ENCODE assay signal across 8 cellular contexts in genomic region chr6:151379933-151380847, GRCh38. TPM values are rescaled to one million over a fixed set of nuclear protein-coding genes. Genes with fewer than 3 reads are reported as not detected.
A peak's percentile ranks its signal among the peaks of the same experiment; 100 is the strongest.
DNase-seq lines count a peak whose midpoint lies in the region; ATAC-seq and TF ChIP-seq lines count a peak whose summit lies in the region.

No MANE protein-coding gene starts in this region.

- TF ChIP-seq POLR2A in transverse colon (IDR thresholded peaks at IDR 0.05), result no peak

- H3K9me3 ChIP-seq in SK-N-MC (ENCODE audit: low read depth, low read length) (no peaks in the 10 kb centered on the region), right atrium auricular region (no peaks in the 10 kb centered on the region), transverse colon (no peaks in the 10 kb centered on the region)

- no peak for TF ChIP-seq EP300 in transverse colon (IDR thresholded peaks at IDR 0.05; ENCODE audit: low read depth)

- intact Hi-C loops in transverse colon (cut with DNase I; ENCODE audit: low total_unique reads), result no loop called here

- ATAC-seq in GM19023 (IDR thresholded peaks at IDR 0.05; ENCODE audit: unreplicated experiment) (peak; percentile 63), HG02763 (IDR thresholded peaks at IDR 0.05; ENCODE audit: unreplicated experiment) (peak; percentile 63)

- 77 to 82% methylated on average over 6 to 14 of the region's 14 CpGs for WGBS in transverse colon (ENCODE audit: low coverage in 1 of 2), 2 donors

- H3K9ac ChIP-seq in SK-N-MC (ENCODE audit: insufficient read length), result no peak overlapping the region

- H3K4me1 ChIP-seq in right atrium auricular region (peaks cover 0 to 10% of the 10 kb centered on the region in 2 donors), transverse colon (peaks cover 4 to 12% (median 5%) of the 10 kb centered on the region in 4 donors)

- H3K27me3 ChIP-seq in right atrium auricular region, result no peaks in the 10 kb centered on the region
- H3K27me3 ChIP-seq in transverse colon, result no peaks in the 10 kb centered on the region

- H3K27ac ChIP-seq in SK-N-MC (peak overlapping the region; percentile 7; the same call in 1 of the 2 replicates), right atrium auricular region (peak overlapping the region; percentile 4 to 17), transverse colon (peak overlapping the region; percentile 28 to 64 (median 50))

- in situ Hi-C loops in transverse colon (cut with MboI; ENCODE audit: low pct_ligation_motif_present in 1 of 4, low pct_unique_long_range_greater_than_20kb in 1 of 4, low sequenced_read_pairs in 3 of 4), result no loop called here

- H3K36me3 ChIP-seq in SK-N-MC (ENCODE audit: insufficient read depth, low read length) (peaks cover 9% of the 10 kb centered on the region), right atrium auricular region (no peaks in the 10 kb centered on the region), transverse colon (no peaks in the 10 kb centered on the region)

- DNase-seq in SK-N-MC (ENCODE audit: low read depth, low spot score) (no peak), right atrium auricular region (ENCODE audit: low spot score) (no peak), transverse colon (no peak), NCI-H1417 (lab: John Stamatoyannopoulos, UW) (no peak), SHP77 (lab: John Stamatoyannopoulos, UW) (no peak), HuH-7 (ENCODE audit: low spot score) (no peak)

- TF ChIP-seq CTCF in right atrium auricular region (IDR thresholded peaks at IDR 0.05), result no peak
- no peak for TF ChIP-seq CTCF in transverse colon (IDR thresholded peaks at IDR 0.05)

- H3K4me3 ChIP-seq in SK-N-MC (no peak overlapping the region), right atrium auricular region (no peak overlapping the region), transverse colon (peak overlapping the region in 2 of 4 donors; percentile 4 to 21)

RNA-seq across cellular contexts. Expression of gene ZBTB2, which starts 11.2 kb away (rescaled TPM):
- 1 to 10 TPM; 4.8 to 7.9 TPM for total RNA-seq in right atrium auricular region
- 1 to 10 TPM; 2.4 to 9.6 (median 7.6) TPM for total RNA-seq in transverse colon
